ENCODE assay signal across 8 cellular contexts in the genomic region with DNA sequence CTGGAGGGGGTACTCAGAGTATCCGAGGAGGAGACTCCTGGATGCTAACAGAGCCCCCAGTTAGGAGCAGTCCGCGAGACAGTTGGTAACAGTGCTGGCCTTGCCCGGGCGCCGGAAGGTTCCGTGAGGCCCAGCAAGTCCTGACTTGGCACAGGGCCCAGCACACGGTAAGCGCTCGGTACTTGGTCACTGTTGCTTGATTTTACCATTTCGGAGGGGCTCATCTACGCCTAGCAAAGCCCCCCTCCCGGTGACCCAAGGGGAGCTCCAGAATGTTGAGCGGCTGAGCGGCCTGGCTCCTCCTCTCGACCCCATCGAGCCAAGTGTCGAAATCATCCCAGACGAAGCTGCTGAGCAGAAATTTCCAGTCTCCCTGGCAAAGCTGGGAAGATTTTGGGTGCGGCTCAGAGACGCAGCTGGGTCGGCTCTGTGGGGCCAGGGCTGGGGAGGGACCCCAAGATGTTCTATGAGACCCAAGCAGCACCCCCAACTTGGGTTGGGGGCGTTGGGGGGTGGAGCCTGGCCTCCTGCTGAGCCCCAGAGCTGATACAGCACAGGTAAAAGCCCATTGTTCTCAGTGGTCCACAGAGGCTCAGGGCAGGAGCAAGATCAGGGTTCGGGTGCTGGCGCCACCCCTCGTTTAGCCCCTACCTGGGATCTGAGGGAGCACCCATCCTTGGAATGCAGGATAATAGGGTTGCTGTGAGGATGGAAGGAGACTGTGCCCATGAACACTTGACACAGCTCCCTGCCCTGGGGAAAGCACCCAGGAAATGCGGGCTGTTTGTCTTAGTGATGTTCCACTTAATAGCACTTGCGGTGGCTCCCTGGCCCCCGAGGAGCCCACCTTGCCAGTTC.
A peak's percentile ranks its signal among the peaks of the same experiment; 100 is the strongest.
DNase-seq lines count a peak whose midpoint lies in the region; ATAC-seq, FAIRE-seq and TF ChIP-seq lines count a peak whose summit lies in the region.

No MANE protein-coding gene starts in this region.

- H3K4me3 ChIP-seq in H7 (ENCODE audit: insufficient read depth, low read depth, low read length) (peak overlapping the region; percentile 45; the same call in 1 of the 2 replicates), SJCRH30 (peak overlapping the region; percentile 50), HepG2 (replicated peaks in 1 of 3; ENCODE audit: insufficient read depth in 1 of 3, low read depth in 2 of 3, low read length in 3 of 3) (peak overlapping the region in 1 of 3 experiments; percentile 45; a peak in 2 of 6 replicates)

- intact Hi-C loops in HepG2 (cut with micrococcal nuclease; ENCODE audit: unreplicated experiment): loop anchor here (10.0 kb wide), 1 partner anchor 309 kb away; a partner anchor contains a TSS

- POLR2A ChIA-PET in HepG2 (lab: Yijun Ruan, JAX): interaction anchor here (0.8 to 2.3 kb wide), 6 partner anchors 13 to 306 kb away, joined by 3 to 13 read pairs (median 6); a partner anchor contains a TSS

- no peaks in the 10 kb centered on the region for H3K9me3 Mint-ChIP-seq in stimulated activated naive CD8-positive, alpha-beta T cell treated with anti-CD3 and anti-CD28 coated beads, Interleukin-15, Interleukin-2, amounts not matched to agents 100 ng/mL and 50 ng/mL, for 24 hours

- peak overlapping the region; percentile 34 for H3K9ac ChIP-seq in HepG2 (ENCODE audit: insufficient read depth, low read depth, low read length)

- H3K27me3 Mint-ChIP-seq in stimulated activated naive CD8-positive, alpha-beta T cell treated with anti-CD3 and anti-CD28 coated beads, Interleukin-15, Interleukin-2, amounts not matched to agents 100 ng/mL and 50 ng/mL, for 24 hours: no peaks in the 10 kb centered on the region

- H3K36me3 Mint-ChIP-seq in stimulated activated naive CD8-positive, alpha-beta T cell treated with anti-CD3 and anti-CD28 coated beads, Interleukin-15, Interleukin-2, amounts not matched to agents 100 ng/mL and 50 ng/mL, for 24 hours (ENCODE audit: low read depth): peaks cover under 1% of the 10 kb centered on the region

- peak; percentile 88 for DNase-seq in H7
- peak in 1 of 2 experiments; percentile 46 for DNase-seq in SJCRH30
- DNase-seq in dedifferentiated amniotic fluid mesenchymal stem cell (ENCODE audit: extremely low spot score): peak; percentile 92
- no peak for DNase-seq in HepG2 (ENCODE audit: low spot score)
- DNase-seq in NCI-H82 (lab: John Stamatoyannopoulos, UW): no peak

- ATAC-seq in HepG2 (no peak), GM21737 (IDR thresholded peaks at IDR 0.05; ENCODE audit: unreplicated experiment) (no peak)

- no TSS peak for BruUV-seq in HepG2 (replicated peaks; lab: Mats Ljungman, UMichigan)

- TF ChIP-seq CTCF in 22Rv1 (IDR thresholded peaks at IDR 0.05) (no peak), HepG2 (CRISPR knock-in tag; IDR thresholded peaks at IDR 0.05) (no peak)

- peak overlapping the region; percentile 74 for H3K27ac Mint-ChIP-seq in stimulated activated naive CD8-positive, alpha-beta T cell treated with anti-CD3 and anti-CD28 coated beads, Interleukin-15, Interleukin-2, amounts not matched to agents 100 ng/mL and 50 ng/mL, for 24 hours

- no peaks in the 10 kb centered on the region for H3K79me2 ChIP-seq in HepG2 (ENCODE audit: insufficient read depth, low read length)

- H4K20me1 ChIP-seq in HepG2 (ENCODE audit: insufficient read depth, low read length): no peaks in the 10 kb centered on the region

- H3K27me3 ChIP-seq in H7 (ENCODE audit: control insufficient read depth, insufficient read depth, low read length) (peaks cover 47% of the 10 kb centered on the region), SJCRH30 (peaks cover 22% of the 10 kb centered on the region), HepG2 (ENCODE audit: control insufficient read depth in 1 of 2, insufficient read depth in 2 of 2, low read length in 2 of 2) (no peaks in the 10 kb centered on the region)

- FAIRE-seq in HepG2 (lab: Jason Lieb, UNC): no peak

- H3K4me1 Mint-ChIP-seq in stimulated activated naive CD8-positive, alpha-beta T cell treated with anti-CD3 and anti-CD28 coated beads, Interleukin-15, Interleukin-2, amounts not matched to agents 100 ng/mL and 50 ng/mL, for 24 hours (ENCODE audit: low read depth): peaks cover 51% of the 10 kb centered on the region

- 37% methylated on average over 10 of the region's 29 CpGs for WGBS in HepG2 (ENCODE audit: low lambda C conversion rate)

- TF ChIP-seq RAD21 in HepG2 (CRISPR knock-in tag; IDR thresholded peaks at IDR 0.05): no peak

- H3K4me2 ChIP-seq in HepG2 (ENCODE audit: low read depth, low read length): peak overlapping the region; percentile 69

- TF ChIP-seq EP300 in HepG2 (IDR thresholded peaks at IDR 0.05; ENCODE audit: low read depth in 2 of 2, low read length in 2 of 2) (no peak), HepG2 (CRISPR knock-in tag; IDR thresholded peaks at IDR 0.05; ENCODE audit: borderline replicate concordance) (no peak)

- H3K9me3 ChIP-seq in SJCRH30 (replicated peaks) (no peaks in the 10 kb centered on the region), HepG2 (ENCODE audit: low read length) (no peaks in the 10 kb centered on the region)

- H3K4me1 ChIP-seq in SJCRH30: peaks cover 6% of the 10 kb centered on the region; the same call in 1 of the 2 replicates
- H3K4me1 ChIP-seq in HepG2 (ENCODE audit: insufficient read depth, low read length): peaks cover 79% of the 10 kb centered on the region

- CTCF ChIA-PET in HepG2 (lab: Yijun Ruan, JAX; ENCODE audit: low intra/inter-chr PET ratio, low total read pairs): no interaction called here

- H3K36me3 ChIP-seq in H7 (replicated peaks; ENCODE audit: control insufficient read depth, insufficient read depth, low read length) (no peaks in the 10 kb centered on the region), SJCRH30 (no peaks in the 10 kb centered on the region), HepG2 (replicated peaks in 1 of 2; ENCODE audit: control insufficient read depth in 1 of 2, insufficient read depth in 2 of 2, low read length in 2 of 2) (no peaks in the 10 kb centered on the region)

- peak overlapping the region; percentile 51 for H3K4me3 Mint-ChIP-seq in stimulated activated naive CD8-positive, alpha-beta T cell treated with anti-CD3 and anti-CD28 coated beads, Interleukin-15, Interleukin-2, amounts not matched to agents 100 ng/mL and 50 ng/mL, for 24 hours

- in situ Hi-C loops in HepG2 (cut with HindIII; ENCODE audit: extremely low pct_ligation_motif_present, low pct_unique_long_range_greater_than_20kb): no loop called here

- TF ChIP-seq POLR2A in HepG2 (IDR thresholded peaks at IDR 0.05; ENCODE audit: insufficient read depth in 1 of 2, low read depth in 2 of 2, low read length in 2 of 2): no peak

- H3K27ac ChIP-seq in 22Rv1: peak overlapping the region; percentile 100
- no peak overlapping the region for H3K27ac ChIP-seq in SJCRH30
- H3K27ac ChIP-seq in HepG2 (ENCODE audit: extremely low read length, insufficient read depth, low read length): no peak overlapping the region

- H2AFZ ChIP-seq in HepG2 (ENCODE audit: low read length): peak overlapping the region; percentile 90

TF ChIP-seq in HepG2, 621 proteins besides CTCF, POLR2A, EP300 and RAD21 (continues in another document):
- TF ChIP-seq KDM3A (CRISPR knock-in tag; IDR thresholded peaks at IDR 0.05; ENCODE audit: low read depth): 0 out of 2 replicates have a peak, but pooled peaks have one; percentile 32
- TF ChIP-seq, protein P1, sequence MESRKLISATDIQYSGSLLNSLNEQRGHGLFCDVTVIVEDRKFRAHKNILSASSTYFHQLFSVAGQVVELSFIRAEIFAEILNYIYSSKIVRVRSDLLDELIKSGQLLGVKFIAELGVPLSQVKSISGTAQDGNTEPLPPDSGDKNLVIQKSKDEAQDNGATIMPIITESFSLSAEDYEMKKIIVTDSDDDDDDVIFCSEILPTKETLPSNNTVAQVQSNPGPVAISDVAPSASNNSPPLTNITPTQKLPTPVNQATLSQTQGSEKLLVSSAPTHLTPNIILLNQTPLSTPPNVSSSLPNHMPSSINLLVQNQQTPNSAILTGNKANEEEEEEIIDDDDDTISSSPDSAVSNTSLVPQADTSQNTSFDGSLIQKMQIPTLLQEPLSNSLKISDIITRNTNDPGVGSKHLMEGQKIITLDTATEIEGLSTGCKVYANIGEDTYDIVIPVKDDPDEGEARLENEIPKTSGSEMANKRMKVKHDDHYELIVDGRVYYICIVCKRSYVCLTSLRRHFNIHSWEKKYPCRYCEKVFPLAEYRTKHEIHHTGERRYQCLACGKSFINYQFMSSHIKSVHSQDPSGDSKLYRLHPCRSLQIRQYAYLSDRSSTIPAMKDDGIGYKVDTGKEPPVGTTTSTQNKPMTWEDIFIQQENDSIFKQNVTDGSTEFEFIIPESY (CRISPR knock-in tag; IDR thresholded peaks at IDR 0.05): peak; percentile 76
- TF ChIP-seq ZEB1 (IDR thresholded peaks at IDR 0.05; ENCODE audit: insufficient replicate concordance, low read depth): no peak
- TF ChIP-seq KMT2A (CRISPR knock-in tag; IDR thresholded peaks at IDR 0.05): no peak
- peak; percentile 51; the same call in 1 of the 2 replicates for TF ChIP-seq CEBPG (CRISPR knock-in tag; IDR thresholded peaks at IDR 0.05)
- no peak for TF ChIP-seq ZNF550 (CRISPR knock-in tag; IDR thresholded peaks at IDR 0.05; ENCODE audit: borderline replicate concordance)
- TF ChIP-seq, protein P2, sequence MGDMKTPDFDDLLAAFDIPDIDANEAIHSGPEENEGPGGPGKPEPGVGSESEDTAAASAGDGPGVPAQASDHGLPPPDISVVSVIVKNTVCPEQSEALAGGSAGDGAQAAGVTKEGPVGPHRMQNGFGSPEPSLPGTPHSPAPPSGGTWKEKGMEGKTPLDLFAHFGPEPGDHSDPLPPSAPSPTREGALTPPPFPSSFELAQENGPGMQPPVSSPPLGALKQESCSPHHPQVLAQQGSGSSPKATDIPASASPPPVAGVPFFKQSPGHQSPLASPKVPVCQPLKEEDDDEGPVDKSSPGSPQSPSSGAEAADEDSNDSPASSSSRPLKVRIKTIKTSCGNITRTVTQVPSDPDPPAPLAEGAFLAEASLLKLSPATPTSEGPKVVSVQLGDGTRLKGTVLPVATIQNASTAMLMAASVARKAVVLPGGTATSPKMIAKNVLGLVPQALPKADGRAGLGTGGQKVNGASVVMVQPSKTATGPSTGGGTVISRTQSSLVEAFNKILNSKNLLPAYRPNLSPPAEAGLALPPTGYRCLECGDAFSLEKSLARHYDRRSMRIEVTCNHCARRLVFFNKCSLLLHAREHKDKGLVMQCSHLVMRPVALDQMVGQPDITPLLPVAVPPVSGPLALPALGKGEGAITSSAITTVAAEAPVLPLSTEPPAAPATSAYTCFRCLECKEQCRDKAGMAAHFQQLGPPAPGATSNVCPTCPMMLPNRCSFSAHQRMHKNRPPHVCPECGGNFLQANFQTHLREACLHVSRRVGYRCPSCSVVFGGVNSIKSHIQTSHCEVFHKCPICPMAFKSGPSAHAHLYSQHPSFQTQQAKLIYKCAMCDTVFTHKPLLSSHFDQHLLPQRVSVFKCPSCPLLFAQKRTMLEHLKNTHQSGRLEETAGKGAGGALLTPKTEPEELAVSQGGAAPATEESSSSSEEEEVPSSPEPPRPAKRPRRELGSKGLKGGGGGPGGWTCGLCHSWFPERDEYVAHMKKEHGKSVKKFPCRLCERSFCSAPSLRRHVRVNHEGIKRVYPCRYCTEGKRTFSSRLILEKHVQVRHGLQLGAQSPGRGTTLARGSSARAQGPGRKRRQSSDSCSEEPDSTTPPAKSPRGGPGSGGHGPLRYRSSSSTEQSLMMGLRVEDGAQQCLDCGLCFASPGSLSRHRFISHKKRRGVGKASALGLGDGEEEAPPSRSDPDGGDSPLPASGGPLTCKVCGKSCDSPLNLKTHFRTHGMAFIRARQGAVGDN (CRISPR knock-in tag; IDR thresholded peaks at IDR 0.05): peak; percentile 85

Comparison
In these comparisons a context has a peak if more than half of its experiments do, and no peak if none do; other contexts are left out.
1. DNase-seq: peak in H7 (single experiment) and dedifferentiated amniotic fluid mesenchymal stem cell (single experiment); none in HepG2 (single experiment) and NCI-H82 (single experiment).